In genomic region chr6:44868905-44869304, GRCh38 we compare ENCODE assay signal across 11 cellular contexts.
DNase-seq lines count a peak whose midpoint lies in the region; ATAC-seq and TF ChIP-seq lines count a peak whose summit lies in the region.
"Had no signal": no experiment of that assay in that cellular context is flagged by ENCODE, and none has a peak within 500 bp of the region (broad histone marks: within the 10 kb centered on the region; RNA-seq: fewer than 3 reads in every experiment).

No MANE protein-coding gene starts in this region.

- POLR2A ChIA-PET in CD4-positive, alpha-beta T cell (lab: Charles Lee), result no interaction called here

- CTCF ChIA-PET in CD4-positive, alpha-beta T cell (lab: Charles Lee), result no interaction called here

- H3K4me1 Mint-ChIP-seq in endodermal cell, result peaks cover 19% of the 10 kb centered on the region
- peaks cover 16% of the 10 kb centered on the region for H3K4me1 Mint-ChIP-seq in CD4-positive, alpha-beta T cell (ENCODE audit: low read depth)

- no peaks in the 10 kb centered on the region for H3K27me3 ChIP-seq in endodermal cell (ENCODE audit: control insufficient read depth, insufficient read depth, low read length, poor library complexity, severe bottlenecking)
- no peaks in the 10 kb centered on the region for H3K27me3 ChIP-seq in CD4-positive, alpha-beta T cell (ENCODE audit: control insufficient read depth, insufficient read depth, low read length)

- H3K27ac Mint-ChIP-seq in endodermal cell, result no peak overlapping the region
- no peak overlapping the region for H3K27ac Mint-ChIP-seq in CD4-positive, alpha-beta T cell
- H3K27ac Mint-ChIP-seq: activated naive CD4-positive, alpha-beta T cell treated with anti-CD3 and anti-CD28 coated beads for 36 hours had no signal

- no peak overlapping the region for H3K9ac ChIP-seq in endodermal cell (ENCODE audit: extremely low read depth, low read length, poor library complexity, severe bottlenecking)

- DNase-seq in endodermal cell, result no peak
- DNase-seq in stimulated activated CD4-positive, alpha-beta T cell treated with anti-CD3 and anti-CD28 coated beads, Interleukin-12 subunit alpha, Interleukin-12 subunit beta, amount 100 ng/mL, for 4 hours, result no peak
- DNase-seq in CD4-positive, alpha-beta T cell, result no peak
- no peak for DNase-seq in HUDEP-2 (lab: John Stamatoyannopoulos, UW; ENCODE audit: unreplicated experiment in 76 of 76)
- DNase-seq: activated CD4-positive, CD25-positive, alpha-beta regulatory T cell; erythroblast had no signal

- peaks cover 10% of the 10 kb centered on the region for H3K4me1 ChIP-seq in endodermal cell (ENCODE audit: control insufficient read depth, insufficient read depth, low read length)

- TF ChIP-seq CTCF in endodermal cell (conservative IDR thresholded peaks at IDR 0.05), result no peak
- TF ChIP-seq CTCF in CD4-positive, alpha-beta T cell (IDR thresholded peaks at IDR 0.05), result no peak

- no peaks in the 10 kb centered on the region for H3K27me3 Mint-ChIP-seq in endodermal cell (ENCODE audit: insufficient read depth)
- H3K27me3 Mint-ChIP-seq in CD4-positive, alpha-beta T cell, result no peaks in the 10 kb centered on the region

- peaks cover 13% of the 10 kb centered on the region for H3K36me3 Mint-ChIP-seq in endodermal cell (ENCODE audit: low read depth)
- peaks cover 58% of the 10 kb centered on the region for H3K36me3 Mint-ChIP-seq in CD4-positive, alpha-beta T cell (ENCODE audit: low read depth)

- intact Hi-C loops in CD4-positive, alpha-beta T cell (cut with DNase I, micrococcal nuclease), result no loop called here

- H3K27ac ChIP-seq in endodermal cell (ENCODE audit: low read depth, low read length), result no peak overlapping the region
- no peak overlapping the region for H3K27ac ChIP-seq in CD4-positive, alpha-beta T cell (ENCODE audit: low read depth, low read length)

- no peak overlapping the region for H3K4me3 Mint-ChIP-seq in endodermal cell
- no peak overlapping the region for H3K4me3 Mint-ChIP-seq in CD4-positive, alpha-beta T cell
- H3K4me3 Mint-ChIP-seq: activated naive CD4-positive, alpha-beta T cell treated with anti-CD3 and anti-CD28 coated beads for 36 hours had no signal

- peaks cover 18% of the 10 kb centered on the region for H3K9me3 ChIP-seq in endodermal cell (ENCODE audit: control insufficient read depth, low read length)
- H3K9me3 ChIP-seq in CD4-positive, alpha-beta T cell (ENCODE audit: control insufficient read depth, low read length), result peaks cover 8% of the 10 kb centered on the region

- ATAC-seq in GM18907 (IDR thresholded peaks at IDR 0.05; ENCODE audit: unreplicated experiment) (peak; percentile 17), GM21515 (IDR thresholded peaks at IDR 0.05; ENCODE audit: unreplicated experiment) (peak; percentile 17), HG03066 (IDR thresholded peaks at IDR 0.05; ENCODE audit: low read depth, unreplicated experiment) (peak; percentile 1)
- ATAC-seq in CD4-positive, alpha-beta T cell (ENCODE audit: poor library complexity), result no peak

- peaks cover 18% of the 10 kb centered on the region for H3K9me3 Mint-ChIP-seq in endodermal cell
- peaks cover 13% of the 10 kb centered on the region for H3K9me3 Mint-ChIP-seq in CD4-positive, alpha-beta T cell

- peak overlapping the region; percentile 28 for H3K4me3 ChIP-seq in endodermal cell (ENCODE audit: low read length)
- H3K4me3 ChIP-seq: lung had no signal

- no peaks in the 10 kb centered on the region for H3K36me3 ChIP-seq in endodermal cell (ENCODE audit: control insufficient read depth, insufficient read depth, low read length)
